ENCODE assay signal across 9 cellular contexts in genomic region chr1:93704063-93704462, GRCh38. TPM values are rescaled to one million over a fixed set of nuclear protein-coding genes. Genes with fewer than 3 reads are reported as not detected.
DNase-seq lines count a peak whose midpoint lies in the region; ATAC-seq and TF ChIP-seq lines count a peak whose summit lies in the region.
"Had no signal": no experiment of that assay in that cellular context is flagged by ENCODE, and none has a peak within 500 bp of the region (broad histone marks: within the 10 kb centered on the region; RNA-seq: fewer than 3 reads in every experiment).

No MANE protein-coding gene starts in this region.

- TF ChIP-seq CTCF in Peyer's patch (IDR thresholded peaks at IDR 0.05), result no peak

- ATAC-seq in HG02870 (IDR thresholded peaks at IDR 0.05; ENCODE audit: unreplicated experiment), result peak; percentile 38

- H3K9me3 Mint-ChIP-seq in stimulated activated naive CD8-positive, alpha-beta T cell treated with anti-CD3 and anti-CD28 coated beads, Interleukin-15, Interleukin-2, amounts not matched to agents 100 ng/mL and 50 ng/mL, for 24 hours, result no peaks in the 10 kb centered on the region
- H3K9me3 Mint-ChIP-seq in immature natural killer cell, result no peaks in the 10 kb centered on the region

- no peak for TF ChIP-seq POLR2A in Peyer's patch (IDR thresholded peaks at IDR 0.05)

- H3K27me3 ChIP-seq in Peyer's patch, result no peaks in the 10 kb centered on the region

- peak overlapping the region; percentile 68 for H3K27ac Mint-ChIP-seq in stimulated activated naive CD8-positive, alpha-beta T cell treated with anti-CD3 and anti-CD28 coated beads, Interleukin-15, Interleukin-2, amounts not matched to agents 100 ng/mL and 50 ng/mL, for 24 hours
- H3K27ac Mint-ChIP-seq in immature natural killer cell, result no peak overlapping the region

- peak overlapping the region in 1 of 4 donors; percentile 33 for H3K27ac ChIP-seq in Peyer's patch
- H3K27ac ChIP-seq: HL-60 had no signal

- peaks cover 31% of the 10 kb centered on the region for H3K4me1 Mint-ChIP-seq in stimulated activated naive CD8-positive, alpha-beta T cell treated with anti-CD3 and anti-CD28 coated beads, Interleukin-15, Interleukin-2, amounts not matched to agents 100 ng/mL and 50 ng/mL, for 24 hours (ENCODE audit: low read depth)
- peaks cover 2 to 16% of the 10 kb centered on the region in 2 donors for H3K4me1 Mint-ChIP-seq in immature natural killer cell

- H3K4me3 ChIP-seq in Peyer's patch, result no peak overlapping the region

- peaks cover 0 to 25% (median 6%) of the 10 kb centered on the region in 4 donors for H3K4me1 ChIP-seq in Peyer's patch

- peak; percentile 51 for DNase-seq in activated CD8-positive, alpha-beta memory T cell treated with anti-CD3 and anti-CD28 coated beads for 24 hours
- no peak for DNase-seq in activated CD8-positive, alpha-beta memory T cell treated with anti-CD3 and anti-CD28 coated beads, Interleukin-2, amount 50 U/mL, for 4 hours
- DNase-seq in Peyer's patch, result peak in 2 of 3 donors; percentile 57 to 60
- DNase-seq in cerebellar cortex (ENCODE audit: low spot score), result no peak
- no peak for DNase-seq in immature natural killer cell
- DNase-seq in kidney glomerular epithelial cell (lab: John Stamatoyannopoulos, UW), result no peak

- H3K27me3 Mint-ChIP-seq in stimulated activated naive CD8-positive, alpha-beta T cell treated with anti-CD3 and anti-CD28 coated beads, Interleukin-15, Interleukin-2, amounts not matched to agents 100 ng/mL and 50 ng/mL, for 24 hours, result no peaks in the 10 kb centered on the region
- peaks cover 0 to 5% (median 0%) of the 10 kb centered on the region in 3 donors for H3K27me3 Mint-ChIP-seq in immature natural killer cell (ENCODE audit: low read depth in 3 of 3)

- H3K36me3 Mint-ChIP-seq in stimulated activated naive CD8-positive, alpha-beta T cell treated with anti-CD3 and anti-CD28 coated beads, Interleukin-15, Interleukin-2, amounts not matched to agents 100 ng/mL and 50 ng/mL, for 24 hours (ENCODE audit: low read depth), result no peaks in the 10 kb centered on the region
- no peaks in the 10 kb centered on the region for H3K36me3 Mint-ChIP-seq in immature natural killer cell

- H3K9me3 ChIP-seq in Peyer's patch, result no peaks in the 10 kb centered on the region

- no peak overlapping the region for H3K4me3 Mint-ChIP-seq in stimulated activated naive CD8-positive, alpha-beta T cell treated with anti-CD3 and anti-CD28 coated beads, Interleukin-15, Interleukin-2, amounts not matched to agents 100 ng/mL and 50 ng/mL, for 24 hours
- H3K4me3 Mint-ChIP-seq in immature natural killer cell, result no peak overlapping the region

- no peaks in the 10 kb centered on the region for H3K36me3 ChIP-seq in Peyer's patch

RNA-seq across cellular contexts. Expression of gene BCAR3, which starts 22.4 kb away (rescaled TPM):
- 10 to 100 TPM; 17.3 to 72.7 (median 54.2) TPM for total RNA-seq in Peyer's patch
- polyA plus RNA-seq in immature natural killer cell, result under 1 TPM in 2 of 3 donors, not detected in 1; 0.27 to 0.43 TPM

Comparison
In these comparisons a context has a peak if more than half of its experiments do, and no peak if none do; other contexts are left out.
1. DNase-seq: peak in activated CD8-positive, alpha-beta memory T cell treated with anti-CD3 and anti-CD28 coated beads for 24 hours (single experiment) and Peyer's patch (2 of 3); none in activated CD8-positive, alpha-beta memory T cell treated with anti-CD3 and anti-CD28 coated beads, Interleukin-2, amount 50 U/mL, for 4 hours (single experiment), cerebellar cortex (single experiment), immature natural killer cell (0 of 3) and kidney glomerular epithelial cell (single experiment).